In the genomic region with DNA sequence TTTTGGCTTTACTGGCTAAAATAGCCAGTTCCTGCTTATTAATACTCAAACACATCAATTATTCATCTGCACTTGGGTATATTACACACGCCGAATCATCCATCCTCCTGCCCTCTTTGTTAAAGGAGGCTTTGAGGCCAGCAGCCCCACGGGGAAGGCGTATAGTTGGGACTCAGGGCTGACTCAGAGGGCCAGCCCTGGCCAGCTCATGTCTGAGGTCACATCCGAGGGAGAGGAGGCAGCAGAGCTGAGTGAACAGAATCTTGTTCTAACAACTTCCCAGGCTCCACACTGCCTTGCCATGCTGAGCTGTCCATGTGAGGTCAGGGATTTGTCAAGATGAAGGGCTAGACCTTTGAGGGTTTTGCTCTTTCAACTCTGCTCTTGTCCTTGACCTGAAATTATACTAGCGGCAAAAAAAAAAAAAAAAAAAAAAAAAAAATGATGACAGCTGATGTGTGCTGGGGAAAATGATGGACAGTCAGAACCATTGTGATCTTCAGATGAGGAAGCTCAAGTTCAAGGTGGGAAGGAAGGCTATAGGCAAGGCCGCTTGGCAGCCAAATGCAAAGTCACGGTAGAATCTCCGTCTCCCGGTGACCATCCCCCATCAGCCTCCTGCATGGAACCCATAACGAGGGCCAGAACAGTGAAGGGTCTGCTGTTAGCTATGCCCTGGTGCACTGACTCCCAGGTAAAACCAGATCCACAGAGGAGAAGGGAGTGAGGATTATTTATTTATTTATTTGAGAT, we compare ENCODE assay signal across 8 cellular contexts. TPM values are rescaled to one million over a fixed set of nuclear protein-coding genes. Genes with fewer than 3 reads are reported as not detected.
DNase-seq lines count a peak whose midpoint lies in the region; ATAC-seq and TF ChIP-seq lines count a peak whose summit lies in the region.

No MANE protein-coding gene starts in this region.

- in situ Hi-C loops in GM13977 (cut with MboI; ENCODE audit: low pct_unique_long_range_greater_than_20kb, low sequenced_read_pairs, unreplicated experiment): no loop called here

- CTCF ChIA-PET in AG04449 (lab: Yijun Ruan, JAX): interaction anchor here (13.9 kb wide), 1 partner anchor 19 kb away, joined by 116 read pairs; no protein-coding TSS in a partner anchor

- no peaks in the 10 kb centered on the region for H3K36me3 ChIP-seq in kidney epithelial cell (ENCODE audit: control insufficient read depth, insufficient read depth, low read length)

- no peak for ATAC-seq in HG03196 (IDR thresholded peaks at IDR 0.05; ENCODE audit: unreplicated experiment)

- TF ChIP-seq CTCF in AG04449 (IDR thresholded peaks at IDR 0.05; ENCODE audit: insufficient read depth, low read length, missing control alignments) (no peak), kidney epithelial cell (IDR thresholded peaks at IDR 0.05; ENCODE audit: insufficient read depth, low read length, poor library complexity, severe bottlenecking) (no peak), GM13977 (IDR thresholded peaks at IDR 0.05; ENCODE audit: extremely low read depth, insufficient read depth, missing control alignments) (no peak)

- POLR2A ChIA-PET in AG04449 (lab: Yijun Ruan, JAX): interaction anchor here (0.6 to 1.0 kb wide), 3 partner anchors 37 to 305 kb away, joined by 3 to 4 read pairs (median 4); a partner anchor contains a TSS

- H3K27me3 ChIP-seq in kidney epithelial cell (ENCODE audit: control insufficient read depth, insufficient read depth, low read length): no peaks in the 10 kb centered on the region

- DNase-seq in AG04449 (ENCODE audit: low read depth, low spot score) (peak; percentile 46), H4 (ENCODE audit: low spot score) (peak; percentile 65), UCSD-AML1 (lab: John Stamatoyannopoulos, UW; ENCODE audit: unreplicated experiment) (peak; percentile 49), kidney epithelial cell (ENCODE audit: low read depth) (peak; percentile 73), GM13977 (ENCODE audit: low spot score) (no peak), NCI-H446 treated with DMSO at 0.1 percent for 48 hours (lab: John Stamatoyannopoulos, UW) (no peak), NCI-H446 (lab: John Stamatoyannopoulos, UW) (no peak)

- H3K4me3 ChIP-seq in AG04449 (ENCODE audit: low read depth, low read length) (no peak overlapping the region), kidney epithelial cell (ENCODE audit: low read depth, low read length) (no peak overlapping the region)

RNA-seq across cellular contexts. Expression of a gene that starts 12.5 kb away (rescaled TPM):
- total RNA-seq in H4 (2014; rRNA removed; shearing (Covaris generic)): 35.8 and 41.8 TPM in 2 replicates
- total RNA-seq in kidney epithelial cell: 64.4 and 74.1 TPM in 2 replicates

RNA-seq across cellular contexts. Expression of a gene that starts 38.7 kb away (rescaled TPM):
- total RNA-seq in H4 (2014; rRNA removed; shearing (Covaris generic)): 87.3 and 145 TPM in 2 replicates
- 216 and 254 TPM in 2 replicates for total RNA-seq in kidney epithelial cell

Comparison
In these comparisons a context has a peak if more than half of its experiments do, and no peak if none do; other contexts are left out.
1. DNase-seq: peak in AG04449 (single experiment), H4 (single experiment), UCSD-AML1 (single experiment) and kidney epithelial cell (single experiment); none in GM13977 (single experiment), NCI-H446 treated with DMSO at 0.1 percent for 48 hours (single experiment) and NCI-H446 (0 of 2).